Comparison of ENCODE assay signal across 11 cellular contexts in the genomic region with DNA sequence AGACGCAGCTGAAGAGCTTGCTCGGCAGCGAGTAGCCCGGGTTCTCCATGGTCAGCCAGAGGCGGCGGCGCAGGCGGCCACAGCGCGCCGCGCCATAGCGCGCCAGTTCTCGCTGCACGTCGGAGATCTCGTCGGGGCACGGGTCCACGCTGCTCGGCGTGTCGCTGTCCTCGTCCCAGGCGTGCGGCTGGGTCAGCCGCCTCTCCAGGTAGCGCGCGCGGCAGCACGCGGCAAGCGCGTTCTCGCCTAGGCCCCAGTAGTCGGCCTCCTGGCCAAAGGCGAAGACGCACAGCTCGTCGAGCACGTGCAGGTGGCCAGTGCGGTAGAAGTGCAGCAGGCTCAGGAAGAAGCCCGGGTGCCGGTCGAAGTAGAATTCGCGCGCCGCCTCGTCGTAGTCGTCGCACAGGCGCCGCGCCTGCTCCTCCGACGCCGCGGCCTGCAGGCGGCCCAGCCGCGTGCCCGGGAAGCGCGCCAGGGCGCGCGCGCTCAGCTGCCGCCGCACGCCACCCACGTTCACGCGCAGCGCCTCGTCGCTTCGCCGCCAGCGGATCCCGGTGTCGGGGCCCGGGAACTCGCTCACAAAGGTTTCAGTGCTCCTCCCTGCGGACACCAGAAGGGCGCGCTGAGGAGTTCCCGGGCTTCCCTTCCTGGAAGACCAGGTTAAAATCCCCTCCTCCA. TPM values are rescaled to one million over a fixed set of nuclear protein-coding genes. Genes with fewer than 3 reads are reported as not detected.
DNase-seq lines count a peak whose midpoint lies in the region; ATAC-seq and TF ChIP-seq lines count a peak whose summit lies in the region.
"Had no signal": no experiment of that assay in that cellular context is flagged by ENCODE, and none has a peak within 500 bp of the region (broad histone marks: within the 10 kb centered on the region; RNA-seq: fewer than 3 reads in every experiment).

No MANE protein-coding gene starts in this region.

- H2BK5ac ChIP-seq in neuronal stem cell (ENCODE audit: low read length): no peak overlapping the region

- H3K27me3 ChIP-seq in GM06990 (replicated peaks; ENCODE audit: control insufficient read depth, insufficient read depth, low read length): no peaks in the 10 kb centered on the region; the same call in none of the 2 replicates
- H3K27me3 ChIP-seq in esophagus muscularis mucosa: peaks cover 0 to 78% (median 32%) of the 10 kb centered on the region in 4 donors
- H3K27me3 ChIP-seq in neuronal stem cell (ENCODE audit: control insufficient read depth in 3 of 3, insufficient read depth in 3 of 3, low read depth in 1 of 3, low read length in 3 of 3): peaks cover 4 to 59% (median 48%) of the 10 kb centered on the region in 3 experiments
- H3K27me3 ChIP-seq in MG63: no peaks in the 10 kb centered on the region

- peak overlapping the region; percentile 36 for H2BK12ac ChIP-seq in neuronal stem cell (ENCODE audit: low read length)

- H3K14ac ChIP-seq in neuronal stem cell (ENCODE audit: low read length): peak overlapping the region; percentile 94

- ATAC-seq in GM21515 (IDR thresholded peaks at IDR 0.05; ENCODE audit: unreplicated experiment): no peak

- no peak overlapping the region for H4K8ac ChIP-seq in neuronal stem cell (ENCODE audit: low read depth, low read length)

- H3K79me1 ChIP-seq in neuronal stem cell (ENCODE audit: low read depth, low read length): no peaks in the 10 kb centered on the region

- no peaks in the 10 kb centered on the region for H3K36me3 ChIP-seq in GM06990 (ENCODE audit: control insufficient read depth, insufficient read depth, low read length)
- H3K36me3 ChIP-seq in esophagus muscularis mucosa: no peaks in the 10 kb centered on the region
- no peaks in the 10 kb centered on the region for H3K36me3 ChIP-seq in neuronal stem cell (replicated peaks in 1 of 2; ENCODE audit: control insufficient read depth in 2 of 2, insufficient read depth in 2 of 2, low read length in 2 of 2)
- peaks cover 2% of the 10 kb centered on the region; the same call in 1 of the 2 replicates for H3K36me3 ChIP-seq in MG63

- H3K27ac ChIP-seq in esophagus muscularis mucosa (replicated peaks in 1 of 4) (no peak overlapping the region), neuronal stem cell (replicated peaks; ENCODE audit: low read length) (no peak overlapping the region)

- no peak for TF ChIP-seq POLR2A in esophagus muscularis mucosa (IDR thresholded peaks at IDR 0.05; ENCODE audit: low read depth)

- TF ChIP-seq EP300 in esophagus muscularis mucosa (IDR thresholded peaks at IDR 0.05): no peak

- no peak overlapping the region for H2BK120ac ChIP-seq in neuronal stem cell (ENCODE audit: low read depth, low read length)

- intact Hi-C loops in esophagus muscularis mucosa (cut with DNase I): loop anchor here (5.0 kb wide), 2 partner anchors 56 to 86 kb away; no protein-coding TSS in a partner anchor

- CTCF ChIA-PET in HEK293T (lab: Yijun Ruan, JAX): no interaction called here

- POLR2A ChIA-PET in HEK293T (lab: Yijun Ruan, JAX): no interaction called here

- no peak overlapping the region for H2BK15ac ChIP-seq in neuronal stem cell (ENCODE audit: low read length)

- peak overlapping the region; percentile 41 for H3K4me2 ChIP-seq in neuronal stem cell (ENCODE audit: insufficient read depth, low read length, poor library complexity, severe bottlenecking)

- H3K23ac ChIP-seq in neuronal stem cell (ENCODE audit: low read depth, low read length, poor library complexity): peak overlapping the region; percentile 47

- TF ChIP-seq CTCF in GM06990 (IDR thresholded peaks at IDR 0.05; ENCODE audit: insufficient read depth, low read length, poor library complexity, severe bottlenecking) (no peak), WI38 (IDR thresholded peaks at IDR 0.05; ENCODE audit: low read depth, low read length) (no peak), esophagus muscularis mucosa (IDR thresholded peaks at IDR 0.05) (no peak)

- DNase-seq in GM06990 (ENCODE audit: extremely low read depth, insufficient read length): peak; percentile 19
- no peak for DNase-seq in esophagus muscularis mucosa (ENCODE audit: extremely low spot score)
- DNase-seq in neuronal stem cell (ENCODE audit: low spot score): peak; percentile 26
- DNase-seq in NCI-H1092 (lab: John Stamatoyannopoulos, UW): no peak
- DNase-seq in HEK293T (ENCODE audit: extremely low spot score): no peak
- no peak for DNase-seq in MG63
- DNase-seq: stimulated activated naive B cell treated with anti-CD40 and anti-IgM and Interleukin-4, amounts not matched to agents 10 μg/mL and 1 μg/mL and 100 μg/mL, for 72 hours had no signal

- WGBS in esophagus muscularis mucosa: 2% methylated on average over 11 of the region's 92 CpGs
- WGBS in neuronal stem cell (ENCODE audit: extremely low coverage in 2 of 2, insufficient read length in 2 of 2, insufficient replicate concordance in 1 of 2), 2 donors: no CpG with 5 or more reads among the region's 92 CpGs

- H3K4me3 ChIP-seq in GM06990 (replicated peaks; ENCODE audit: low read depth, low read length) (no peak overlapping the region), WI38 (ENCODE audit: low read depth, low read length) (peak overlapping the region; percentile 12; the same call in 1 of the 2 replicates), esophagus muscularis mucosa (peak overlapping the region; percentile 13 to 39 (median 30)), neuronal stem cell (ENCODE audit: low read length in 2 of 2) (peak overlapping the region in 1 of 2 donors; percentile 52), MG63 (no peak overlapping the region)

- peaks cover 0 to 5% (median 0%) of the 10 kb centered on the region in 4 donors for H3K9me3 ChIP-seq in esophagus muscularis mucosa
- peaks cover 0 to 8% of the 10 kb centered on the region in 2 donors for H3K9me3 ChIP-seq in neuronal stem cell (replicated peaks in 1 of 2; ENCODE audit: control insufficient read depth in 2 of 2, insufficient read depth in 1 of 2, low read depth in 1 of 2, low read length in 2 of 2)
- no peaks in the 10 kb centered on the region for H3K9me3 ChIP-seq in MG63

- H3K4ac ChIP-seq in neuronal stem cell (ENCODE audit: low read length): peak overlapping the region; percentile 69

- H3K4me1 ChIP-seq in esophagus muscularis mucosa: peaks cover 6 to 30% (median 20%) of the 10 kb centered on the region in 4 donors
- H3K4me1 ChIP-seq in neuronal stem cell (ENCODE audit: control insufficient read depth in 2 of 2, insufficient read depth in 1 of 2, low read depth in 1 of 2, low read length in 2 of 2): no peaks in the 10 kb centered on the region

- peak overlapping the region; percentile 86 for H3K18ac ChIP-seq in neuronal stem cell (ENCODE audit: low read length)

- H4K91ac ChIP-seq in neuronal stem cell (ENCODE audit: low read depth, low read length, poor library complexity): no peak overlapping the region

- peak overlapping the region; percentile 69 for H2AFZ ChIP-seq in neuronal stem cell (ENCODE audit: low read length)

- H3K9ac ChIP-seq in neuronal stem cell (ENCODE audit: low read depth, low read length, poor library complexity): no peak overlapping the region

- peak overlapping the region; percentile 47 for H2AK5ac ChIP-seq in neuronal stem cell (ENCODE audit: low read depth, low read length)

TF ChIP-seq in HEK293T, 16 proteins besides CTCF, POLR2A, EP300 and RAD21:
- TF ChIP-seq ARNT (IDR thresholded peaks at IDR 0.05) (no peak), NFRKB (IDR thresholded peaks at IDR 0.05) (no peak), BHLHE40 (IDR thresholded peaks at IDR 0.05; ENCODE audit: borderline replicate concordance) (no peak), ELF4 (IDR thresholded peaks at IDR 0.05) (no peak), HDGF (IDR thresholded peaks at IDR 0.05; ENCODE audit: borderline replicate concordance) (no peak), SUZ12 (IDR thresholded peaks at IDR 0.05) (no peak), LEF1 (IDR thresholded peaks at IDR 0.05; ENCODE audit: borderline replicate concordance) (no peak)
- TF ChIP-seq, protein P1, sequence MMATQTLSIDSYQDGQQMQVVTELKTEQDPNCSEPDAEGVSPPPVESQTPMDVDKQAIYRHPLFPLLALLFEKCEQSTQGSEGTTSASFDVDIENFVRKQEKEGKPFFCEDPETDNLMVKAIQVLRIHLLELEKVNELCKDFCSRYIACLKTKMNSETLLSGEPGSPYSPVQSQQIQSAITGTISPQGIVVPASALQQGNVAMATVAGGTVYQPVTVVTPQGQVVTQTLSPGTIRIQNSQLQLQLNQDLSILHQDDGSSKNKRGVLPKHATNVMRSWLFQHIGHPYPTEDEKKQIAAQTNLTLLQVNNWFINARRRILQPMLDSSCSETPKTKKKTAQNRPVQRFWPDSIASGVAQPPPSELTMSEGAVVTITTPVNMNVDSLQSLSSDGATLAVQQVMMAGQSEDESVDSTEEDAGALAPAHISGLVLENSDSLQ (IDR thresholded peaks at IDR 0.05): no peak

RNA-seq across cellular contexts. Expression of gene KCNS1, which starts 2.7 kb away (rescaled TPM):
- under 1 TPM in 1 of 4 donors, not detected in 3; 0.17 TPM for total RNA-seq in esophagus muscularis mucosa
- polyA plus RNA-seq in neuronal stem cell (2013, experiment 1 of 2): 0.13 TPM
- polyA plus RNA-seq in neuronal stem cell (2013, experiment 2 of 2): 0.11 TPM
- total RNA-seq in MG63 (2014; rRNA removed; shearing (Covaris generic); ENCODE audit: low replicate concordance): 0.05 and 0.30 TPM in 2 replicates

RNA-seq across cellular contexts. Expression of gene WFDC5, which starts 16.7 kb away (rescaled TPM):
- total RNA-seq in esophagus muscularis mucosa: not detected
- not detected for polyA plus RNA-seq in neuronal stem cell (2013, experiment 1 of 2)
- not detected for polyA plus RNA-seq in neuronal stem cell (2013, experiment 2 of 2)
- not detected in 2 replicates for total RNA-seq in MG63 (2014; rRNA removed; shearing (Covaris generic); ENCODE audit: low replicate concordance)
- total RNA-seq: activated CD8-positive, alpha-beta memory T cell treated with anti-CD3 and anti-CD28 coated beads for 36 hours; M059J had no signal

RNA-seq across cellular contexts. Expression of gene WFDC12, which starts 26.0 kb away (rescaled TPM):
- not detected for total RNA-seq in esophagus muscularis mucosa
- not detected for polyA plus RNA-seq in neuronal stem cell (2013, experiment 1 of 2)
- polyA plus RNA-seq in neuronal stem cell (2013, experiment 2 of 2): not detected
- total RNA-seq in MG63 (2014; rRNA removed; shearing (Covaris generic); ENCODE audit: low replicate concordance): not detected in 2 replicates
- total RNA-seq: activated CD8-positive, alpha-beta memory T cell treated with anti-CD3 and anti-CD28 coated beads for 36 hours; M059J had no signal

Comparison
In these comparisons a context has a peak if more than half of its experiments do, and no peak if none do; other contexts are left out.
1. DNase-seq: peak in GM06990 (single experiment) and neuronal stem cell (single experiment); none in esophagus muscularis mucosa (single experiment), NCI-H1092 (single experiment), HEK293T (single experiment) and MG63 (single experiment).
2. H3K4me3 ChIP-seq: peak in WI38 (single experiment) and esophagus muscularis mucosa (4 of 4); none in GM06990 (single experiment) and MG63 (single experiment).